ENCODE assay signal across 32 cellular contexts in the genomic region with DNA sequence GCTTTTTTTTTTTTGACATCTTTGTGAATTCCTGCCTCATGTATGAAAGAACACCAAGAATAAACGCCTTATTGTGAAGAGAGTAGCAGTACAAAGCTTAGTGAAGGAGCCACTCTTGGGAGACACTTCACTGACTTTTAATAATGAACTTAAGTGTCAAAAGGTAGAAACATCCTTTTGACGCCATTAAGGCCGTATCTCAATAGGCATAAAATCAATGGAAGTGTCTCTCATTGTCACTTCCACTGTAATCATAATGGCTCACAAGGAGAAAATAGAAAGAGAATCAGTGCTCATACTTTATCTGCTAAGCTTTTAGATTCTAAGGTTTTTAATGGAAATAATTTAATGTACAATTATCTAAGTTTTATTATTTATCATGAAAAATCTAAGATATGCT.
"Had no signal": no experiment of that assay in that cellular context is flagged by ENCODE, and none has a peak within 500 bp of the region (broad histone marks: within the 10 kb centered on the region; RNA-seq: fewer than 3 reads in every experiment).

No MANE protein-coding gene starts in this region.

- H3K4me3 ChIP-seq: adrenal gland, body of pancreas, breast epithelium had no signal

- H3K27ac ChIP-seq: adrenal gland, body of pancreas, brain microvascular endothelial cell, breast epithelium, VCaP had no signal

- ATAC-seq: activated CD8-positive, alpha-beta T cell treated with anti-CD3 and anti-CD28 coated beads for 36 hours; activated naive CD4-positive, alpha-beta T cell treated with anti-CD3 and anti-CD28 coated beads, Interleukin-2, amount 50 U/mL, for 72 hours; activated T-cell treated with anti-CD3 and anti-CD28 coated beads, Interleukin-2, amount 50 U/mL, for 4 hours; activated T-cell treated with anti-CD3 and anti-CD28 coated beads, Interleukin-2, amount 50 U/mL, for 72 hours; activated T-helper 17 cell treated with anti-CD3 and anti-CD28 coated beads, Interleukin-2, amount 50 U/mL, for 72 hours; body of pancreas had no signal

- DNase-seq: activated B cell treated with CpG ODN at 0.5 μM for 24 hours; activated CD4-positive, alpha-beta memory T cell treated with anti-CD3 and anti-CD28 coated beads for 36 hours; activated CD4-positive, alpha-beta T cell treated with anti-CD3 and anti-CD28 coated beads for 4 hours; activated CD4-positive, alpha-beta T cell treated with anti-CD3 and anti-CD28 coated beads, Interleukin-2, amount 10 ng/mL, durations not matched to agents 24 days and 14 days; activated CD4-positive, alpha-beta T cell treated with anti-CD3 and anti-CD28 coated beads, Interleukin-2, amount 50 U/mL, for 1 hour; activated CD4-positive, alpha-beta T cell treated with anti-CD3 and anti-CD28 coated beads, Interleukin-2, amount 50 U/mL, for 4 hours; activated CD4-positive, CD25-positive, alpha-beta regulatory T cell treated with anti-CD3 and anti-CD28 coated beads, Interleukin-2, amount 50 U/mL, for 72 hours; activated CD8-positive, alpha-beta memory T cell treated with anti-CD3 and anti-CD28 coated beads, Interleukin-2, amount 50 U/mL, for 4 hours; activated CD8-positive, alpha-beta T cell treated with anti-CD3 and anti-CD28 coated beads for 36 hours; activated effector memory CD4-positive, alpha-beta T cell treated with anti-CD3 and anti-CD28 coated beads, Interleukin-2, amount 50 U/mL, for 16 hours; activated gamma-delta T cell treated with Interleukin-2 at 50 U/mL for 16 hours; activated naive CD4-positive, alpha-beta T cell; activated naive CD4-positive, alpha-beta T cell treated with anti-CD3 and anti-CD28 coated beads for 36 hours; activated naive CD4-positive, alpha-beta T cell treated with anti-CD3 and anti-CD28 coated beads, Interleukin-2, amount 50 U/mL, for 16 hours; activated naive CD8-positive, alpha-beta T cell treated with anti-CD3 and anti-CD28 coated beads for 36 hours; activated T-cell treated with anti-CD3 and anti-CD28 coated beads for 4 hours; activated T-cell treated with anti-CD3 and anti-CD28 coated beads, Interleukin-2, amount 50 U/mL, for 1 hour; activated T-cell treated with anti-CD3 and anti-CD28 coated beads, Interleukin-2, amount 50 U/mL, for 4 hours; activated T-cell treated with anti-CD3 and anti-CD28 coated beads, Interleukin-2, amount 50 U/mL, for 72 hours; adrenal gland; amniotic stem cell; aorta; body of pancreas; brain microvascular endothelial cell; central memory CD4-positive, alpha-beta T cell; T-helper 1 cell; T-helper 2 cell; T-helper 9 cell had no signal

- H3K27me3 ChIP-seq: adrenal gland, body of pancreas, brain microvascular endothelial cell, breast epithelium had no signal

- H3K4me1 ChIP-seq: adrenal gland, body of pancreas, breast epithelium had no signal

- H3K36me3 ChIP-seq: adrenal gland, brain microvascular endothelial cell, breast epithelium had no signal

- H3K9me3 ChIP-seq: adrenal gland, body of pancreas, breast epithelium had no signal
